14 cellular contexts compared by ENCODE assay signal in the genomic region with DNA sequence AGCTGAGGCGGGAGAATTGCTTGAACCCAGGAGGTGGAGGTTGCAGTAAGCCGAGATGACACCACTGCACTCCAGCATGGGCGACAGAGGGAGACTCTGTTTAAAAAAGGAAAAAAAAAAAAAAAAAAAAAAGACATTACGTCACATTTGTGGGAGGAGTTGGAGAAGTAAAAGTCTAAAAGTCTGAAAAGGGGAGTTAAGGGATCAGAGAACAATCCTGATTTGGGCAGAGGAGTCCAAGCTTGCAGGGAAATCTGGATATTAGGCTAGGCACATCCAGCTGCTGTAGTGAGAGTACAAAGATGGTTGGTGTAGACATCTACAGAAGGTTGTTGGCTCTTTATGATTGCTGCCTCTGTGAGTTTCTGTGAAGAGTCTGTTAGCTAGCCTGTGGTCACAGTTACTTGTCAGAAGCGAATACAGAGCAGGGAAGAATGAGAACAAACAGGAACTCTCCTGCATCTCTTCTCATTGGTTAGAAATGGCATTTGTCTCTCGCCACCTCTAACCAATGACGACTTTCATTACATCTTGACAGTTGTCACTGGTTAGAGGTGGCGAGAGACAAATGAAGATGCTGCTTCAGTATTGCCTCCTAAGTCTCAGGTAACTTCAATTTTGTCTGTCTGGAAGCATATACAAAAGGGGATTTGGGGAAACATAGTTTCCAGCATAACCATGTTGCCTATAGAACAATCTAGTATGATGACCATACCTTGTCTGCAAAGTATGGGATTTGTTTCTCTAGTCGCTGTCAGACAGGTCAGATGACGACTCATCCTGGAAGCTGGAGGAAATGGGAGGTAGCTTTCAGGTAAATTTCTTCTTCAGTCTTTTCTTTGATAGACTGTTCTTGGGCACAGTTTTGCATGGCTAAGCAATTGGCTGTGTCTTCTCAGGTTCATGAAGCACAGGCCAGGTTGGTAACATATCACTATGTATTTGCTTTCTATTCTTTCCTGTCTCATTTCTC. TPM values are rescaled to one million over a fixed set of nuclear protein-coding genes. Genes with fewer than 3 reads are reported as not detected.
A peak's percentile ranks its signal among the peaks of the same experiment; 100 is the strongest.
DNase-seq lines count a peak whose midpoint lies in the region; ATAC-seq and TF ChIP-seq lines count a peak whose summit lies in the region.
"Had no signal": no experiment of that assay in that cellular context is flagged by ENCODE, and none has a peak within 500 bp of the region (broad histone marks: within the 10 kb centered on the region; RNA-seq: fewer than 3 reads in every experiment).

No MANE protein-coding gene starts in this region.

- peaks cover 22% of the 10 kb centered on the region for H3K36me3 Mint-ChIP-seq in Calu3 (ENCODE audit: insufficient read depth, unreplicated experiment)

- no peak for TF ChIP-seq POLR2A in NB4 (IDR thresholded peaks at IDR 0.05; ENCODE audit: extremely low read depth, insufficient read length)

- DNase-seq in stimulated activated naive CD8-positive, alpha-beta T cell treated with anti-CD3 and anti-CD28 coated beads, Interleukin-15, amount 100 ng/mL, for 72 hours = no peak
- no peak for DNase-seq in stimulated activated naive CD8-positive, alpha-beta T cell treated with anti-CD3 and anti-CD28 coated beads, Interleukin-15, Interleukin-2, amounts not matched to agents 100 U/mL and 50 U/mL, for 24 hours
- peak; percentile 4 for DNase-seq in NB4 (ENCODE audit: low read depth)
- DNase-seq in central memory CD4-positive, alpha-beta T cell = peak; percentile 53
- no peak for DNase-seq in Calu3
- no peak for DNase-seq in DMS 273 (lab: John Stamatoyannopoulos, UW; ENCODE audit: unreplicated experiment)
- DNase-seq in activated CD4-positive, CD25-positive, alpha-beta regulatory T cell treated with anti-CD3 and anti-CD28 coated beads, Interleukin-2, amount 50 U/mL, for 72 hours = no peak
- DNase-seq: aorta, GF-D8, heart left ventricle, NCI-H2081 treated with DMSO at 0.1 percent for 48 hours, T1000 had no signal

- H3K4me1 Mint-ChIP-seq in stimulated activated naive CD8-positive, alpha-beta T cell treated with anti-CD3 and anti-CD28 coated beads, Interleukin-15, amount 100 ng/mL, for 72 hours = peaks cover 14% of the 10 kb centered on the region
- H3K4me1 Mint-ChIP-seq in Calu3 (ENCODE audit: low read depth, unreplicated experiment) = no peaks in the 10 kb centered on the region

- TF ChIP-seq CTCF in NB4 (IDR thresholded peaks at IDR 0.05; ENCODE audit: low read depth, low read length) (no peak), Calu3 (IDR thresholded peaks at IDR 0.05; ENCODE audit: unreplicated experiment) (no peak)

- CTCF ChIA-PET in Calu3 (lab: Charles Lee) = interaction anchor here (0.6 to 0.7 kb wide), 2 partner anchors 32 to 189 kb away, joined by 5 read pairs; no protein-coding TSS in a partner anchor

- peak overlapping the region in 1 of 2 donors; percentile 44 for H3K4me3 Mint-ChIP-seq in stimulated activated naive CD8-positive, alpha-beta T cell treated with anti-CD3 and anti-CD28 coated beads, Interleukin-15, amount 100 ng/mL, for 72 hours
- H3K4me3 Mint-ChIP-seq in Calu3 (ENCODE audit: low read depth, unreplicated experiment) = no peak overlapping the region

- peaks cover 68% of the 10 kb centered on the region for H3K27me3 Mint-ChIP-seq in stimulated activated naive CD8-positive, alpha-beta T cell treated with anti-CD3 and anti-CD28 coated beads, Interleukin-15, amount 100 ng/mL, for 72 hours
- peaks cover 23% of the 10 kb centered on the region for H3K27me3 Mint-ChIP-seq in Calu3 (ENCODE audit: unreplicated experiment)

- no peak overlapping the region for H3K4me3 ChIP-seq in NB4 (ENCODE audit: low read depth, low read length)
- H3K4me3 ChIP-seq: BLaER1, heart left ventricle had no signal

- BruUV-seq in Calu3 (replicated peaks; lab: Mats Ljungman, UMichigan) = no TSS peak

- intact Hi-C loops in Calu3 (cut with micrococcal nuclease; ENCODE audit: unreplicated experiment) = no loop called here

- ATAC-seq in stimulated activated naive CD8-positive, alpha-beta T cell treated with anti-CD3 and anti-CD28 coated beads, Interleukin-15, amount 100 ng/mL, for 72 hours = peak; percentile 17
- no peak for ATAC-seq in stimulated activated naive CD8-positive, alpha-beta T cell treated with anti-CD3 and anti-CD28 coated beads, Interleukin-15, Interleukin-2, amounts not matched to agents 100 U/mL and 50 U/mL, for 24 hours
- ATAC-seq in HG03571 (IDR thresholded peaks at IDR 0.05; ENCODE audit: unreplicated experiment) = no peak
- ATAC-seq: heart left ventricle had no signal

- no peaks in the 10 kb centered on the region for H3K9me3 Mint-ChIP-seq in stimulated activated naive CD8-positive, alpha-beta T cell treated with anti-CD3 and anti-CD28 coated beads, Interleukin-15, amount 100 ng/mL, for 72 hours
- no peaks in the 10 kb centered on the region for H3K9me3 Mint-ChIP-seq in Calu3 (ENCODE audit: low read depth, unreplicated experiment)

- no peak overlapping the region for H3K27ac Mint-ChIP-seq in stimulated activated naive CD8-positive, alpha-beta T cell treated with anti-CD3 and anti-CD28 coated beads, Interleukin-15, amount 100 ng/mL, for 72 hours
- no peak overlapping the region for H3K27ac Mint-ChIP-seq in Calu3 (ENCODE audit: unreplicated experiment)

RNA-seq across cellular contexts. Expression of a gene that starts 3.1 kb away (rescaled TPM):
- total RNA-seq in Calu3 (2022) = 1.0 and 2.3 TPM in 2 replicates

Comparison
In these comparisons a context has a peak if more than half of its experiments do, and no peak if none do; other contexts are left out.
1. DNase-seq: peak in NB4 (single experiment) and central memory CD4-positive, alpha-beta T cell (single experiment); none in stimulated activated naive CD8-positive, alpha-beta T cell treated with anti-CD3 and anti-CD28 coated beads, Interleukin-15, amount 100 ng/mL, for 72 hours (0 of 2), stimulated activated naive CD8-positive, alpha-beta T cell treated with anti-CD3 and anti-CD28 coated beads, Interleukin-15, Interleukin-2, amounts not matched to agents 100 U/mL and 50 U/mL, for 24 hours (single experiment), Calu3 (single experiment), DMS 273 (single experiment) and activated CD4-positive, CD25-positive, alpha-beta regulatory T cell treated with anti-CD3 and anti-CD28 coated beads, Interleukin-2, amount 50 U/mL, for 72 hours (single experiment).